25 cellular contexts compared by ENCODE assay signal in genomic region chr3:163879172-163879571, GRCh38.
"Had no signal": no experiment of that assay in that cellular context is flagged by ENCODE, and none has a peak within 500 bp of the region (broad histone marks: within the 10 kb centered on the region; RNA-seq: fewer than 3 reads in every experiment).

No MANE protein-coding gene starts in this region.

- H3K4me3 ChIP-seq: gastrocnemius medialis, heart left ventricle, hepatocyte, left lung, mucosa of descending colon, pancreas, right lobe of liver, thoracic aorta, tibial nerve, upper lobe of left lung had no signal

- H3K79me2 ChIP-seq: hepatocyte had no signal

- FAIRE-seq: kidney, pancreas, small intestine, urothelium cell line had no signal

- ATAC-seq: esophagus mucosa; gastrocnemius medialis; heart left ventricle; left cardiac atrium; left lung; mucosa of descending colon; natural killer cell treated with Interleukin-12 subunit alpha and Interleukin-12 subunit beta and Interleukin-15 and Interleukin-18, amount 100 ng/mL, for 72 hours; pancreas; right lobe of liver; stimulated activated naive B cell treated with anti-CD40 and anti-IgM and Interleukin-4, amounts not matched to agents 10 μg/mL and 1 μg/mL and 100 μg/mL, for 72 hours had no signal

- H3K4me2 ChIP-seq: hepatocyte had no signal

- H2AFZ ChIP-seq: hepatocyte had no signal

- H3K27me3 ChIP-seq: gastrocnemius medialis, heart left ventricle, hepatocyte, left lung, neutrophil, pancreas, right lobe of liver, tibial nerve, upper lobe of left lung had no signal

- DNase-seq: effector CD8-positive, alpha-beta T cell; foreskin fibroblast; gastrocnemius medialis; heart left ventricle; kidney; left cardiac atrium; left lung; mesenchymal stem cell; naive B cell; pancreas; right lobe of liver; small intestine; stimulated activated CD4-positive, alpha-beta T cell treated with anti-CD3 and anti-CD28 coated beads, Interleukin-15, amount 100 ng/mL, for 24 hours; stimulated activated CD4-positive, alpha-beta T cell treated with anti-CD3 and anti-CD28 coated beads, Interleukin-2, amount 100 ng/mL, for 48 hours; stimulated activated naive B cell treated with anti-CD40 and anti-IgM and Interleukin-4, amounts not matched to agents 10 μg/mL and 1 μg/mL and 100 μg/mL, for 72 hours; upper lobe of left lung had no signal

- H3K36me3 ChIP-seq: gastrocnemius medialis, heart left ventricle, left lung, neutrophil, pancreas, right lobe of liver, thoracic aorta, tibial nerve, upper lobe of left lung had no signal

- H3K27ac ChIP-seq: epithelial cell of prostate, gastrocnemius medialis, heart left ventricle, hepatocyte, left lung, neutrophil, pancreas, right lobe of liver, thoracic aorta, tibial nerve, upper lobe of left lung had no signal

- H3K4me1 ChIP-seq: gastrocnemius medialis, heart left ventricle, left lung, pancreas, right lobe of liver, tibial nerve, upper lobe of left lung had no signal

- H3K9me3 ChIP-seq: gastrocnemius medialis, neutrophil, pancreas, right lobe of liver, thoracic aorta had no signal
